ENCODE assay signal across 18 cellular contexts in genomic region chr9:3403315-3403714, GRCh38.
DNase-seq lines count a peak whose midpoint lies in the region; ATAC-seq, FAIRE-seq and TF ChIP-seq lines count a peak whose summit lies in the region.
"Had no signal": no experiment of that assay in that cellular context is flagged by ENCODE, and none has a peak within 500 bp of the region (broad histone marks: within the 10 kb centered on the region; RNA-seq: fewer than 3 reads in every experiment).

No MANE protein-coding gene starts in this region.

- TF ChIP-seq CTCF in astrocyte (IDR thresholded peaks at IDR 0.05; ENCODE audit: insufficient read depth, low read depth, low read length) (no peak), smooth muscle cell (IDR thresholded peaks at IDR 0.05; ENCODE audit: borderline replicate concordance, insufficient read depth, poor library complexity, severe bottlenecking) (no peak), prostate gland (IDR thresholded peaks at IDR 0.05) (no peak)

- H2AFZ ChIP-seq in astrocyte (ENCODE audit: low read depth, low read length) = no peak overlapping the region
- H2AFZ ChIP-seq in smooth muscle cell (ENCODE audit: low read depth) = no peak overlapping the region

- intact Hi-C loops in activated CD4-positive, alpha-beta T cell treated with anti-CD3 and anti-CD28 coated beads for 36 hours (cut with DNase I, micrococcal nuclease) = no loop called here
- intact Hi-C loops in prostate gland (cut with DNase I) (no loop called here), Right ventricle myocardium inferior (cut with DNase I) (no loop called here)

- H3K4me2 ChIP-seq in astrocyte (ENCODE audit: low read length) = no peak overlapping the region
- H3K4me2 ChIP-seq in smooth muscle cell = no peak overlapping the region
- H3K4me2 ChIP-seq: BLaER1 had no signal

- WGBS in smooth muscle cell (ENCODE audit: low lambda C conversion rate) = 95% methylated on average over 1 of the region's 1 CpG
- WGBS in prostate gland = 55% methylated on average over 1 of the region's 1 CpG

- peaks cover 5% of the 10 kb centered on the region for H3K36me3 Mint-ChIP-seq in activated CD4-positive, alpha-beta T cell treated with anti-CD3 and anti-CD28 coated beads for 36 hours (ENCODE audit: low read depth)
- peaks cover 4% of the 10 kb centered on the region for H3K36me3 Mint-ChIP-seq in activated CD4-positive, alpha-beta T cell treated with anti-CD3 and anti-CD28 coated beads, Interleukin-2, amount 10 ng/mL, durations not matched to agents 7 days and 5 days (ENCODE audit: low read depth)
- H3K36me3 Mint-ChIP-seq in astrocyte (ENCODE audit: low read depth, unreplicated experiment) = no peaks in the 10 kb centered on the region

- ATAC-seq in activated CD4-positive, alpha-beta T cell treated with anti-CD3 and anti-CD28 coated beads for 36 hours = peak; percentile 91
- no peak for ATAC-seq in Right ventricle myocardium inferior
- ATAC-seq: CD8-positive, alpha-beta T cell had no signal

- H3K9ac ChIP-seq in astrocyte (ENCODE audit: low read length) (no peak overlapping the region), smooth muscle cell (ENCODE audit: low read depth) (no peak overlapping the region)
- H3K9ac ChIP-seq: BLaER1 had no signal

- H3K9me3 Mint-ChIP-seq in activated CD4-positive, alpha-beta T cell treated with anti-CD3 and anti-CD28 coated beads for 36 hours (ENCODE audit: low read depth) = no peaks in the 10 kb centered on the region
- no peaks in the 10 kb centered on the region for H3K9me3 Mint-ChIP-seq in activated CD4-positive, alpha-beta T cell treated with anti-CD3 and anti-CD28 coated beads, Interleukin-2, amount 10 ng/mL, durations not matched to agents 7 days and 5 days
- peaks cover 2% of the 10 kb centered on the region for H3K9me3 Mint-ChIP-seq in astrocyte (ENCODE audit: unreplicated experiment)
- H3K9me3 Mint-ChIP-seq: CD8-positive, alpha-beta T cell had no signal

- H3K27me3 ChIP-seq in astrocyte (ENCODE audit: insufficient read depth, low read length) (no peaks in the 10 kb centered on the region), smooth muscle cell (ENCODE audit: low read depth) (no peaks in the 10 kb centered on the region), prostate gland (replicated peaks; ENCODE audit: insufficient read depth) (no peaks in the 10 kb centered on the region)
- H3K27me3 ChIP-seq: BLaER1 had no signal

- H3K27ac ChIP-seq in astrocyte (ENCODE audit: low read depth, low read length) (no peak overlapping the region), smooth muscle cell (ENCODE audit: low read depth) (no peak overlapping the region), prostate gland (no peak overlapping the region)
- H3K27ac ChIP-seq: BLaER1, RWPE1 had no signal

- no peak overlapping the region for H3K4me3 Mint-ChIP-seq in activated CD4-positive, alpha-beta T cell treated with anti-CD3 and anti-CD28 coated beads for 36 hours
- no peak overlapping the region for H3K4me3 Mint-ChIP-seq in activated CD4-positive, alpha-beta T cell treated with anti-CD3 and anti-CD28 coated beads, Interleukin-2, amount 10 ng/mL, durations not matched to agents 7 days and 5 days
- no peak overlapping the region for H3K4me3 Mint-ChIP-seq in astrocyte (ENCODE audit: unreplicated experiment)
- H3K4me3 Mint-ChIP-seq: CD8-positive, alpha-beta T cell had no signal

- H3K27ac Mint-ChIP-seq in activated CD4-positive, alpha-beta T cell treated with anti-CD3 and anti-CD28 coated beads for 36 hours = no peak overlapping the region
- H3K27ac Mint-ChIP-seq in activated CD4-positive, alpha-beta T cell treated with anti-CD3 and anti-CD28 coated beads, Interleukin-2, amount 10 ng/mL, durations not matched to agents 7 days and 5 days = no peak overlapping the region
- H3K27ac Mint-ChIP-seq in astrocyte (ENCODE audit: unreplicated experiment) = no peak overlapping the region
- H3K27ac Mint-ChIP-seq: CD8-positive, alpha-beta T cell had no signal

- no peak for TF ChIP-seq POLR2A in prostate gland (IDR thresholded peaks at IDR 0.05)

- CTCF ChIA-PET in activated CD4-positive, alpha-beta T cell treated with anti-CD3 and anti-CD28 coated beads for 36 hours (lab: Charles Lee) = no interaction called here
- CTCF ChIA-PET in activated CD4-positive, alpha-beta T cell treated with anti-CD3 and anti-CD28 coated beads, Interleukin-2, amount 10 ng/mL, durations not matched to agents 7 days and 5 days (lab: Charles Lee) = no interaction called here

- H3K4me1 Mint-ChIP-seq in activated CD4-positive, alpha-beta T cell treated with anti-CD3 and anti-CD28 coated beads for 36 hours = peaks cover 36% of the 10 kb centered on the region
- H3K4me1 Mint-ChIP-seq in activated CD4-positive, alpha-beta T cell treated with anti-CD3 and anti-CD28 coated beads, Interleukin-2, amount 10 ng/mL, durations not matched to agents 7 days and 5 days = peaks cover 3% of the 10 kb centered on the region
- H3K4me1 Mint-ChIP-seq in astrocyte (ENCODE audit: low read depth, unreplicated experiment) = no peaks in the 10 kb centered on the region

- FAIRE-seq in astrocyte (lab: Jason Lieb, UNC) = no peak
- FAIRE-seq: H54 had no signal

- H3K27me3 Mint-ChIP-seq in activated CD4-positive, alpha-beta T cell treated with anti-CD3 and anti-CD28 coated beads for 36 hours = no peaks in the 10 kb centered on the region
- no peaks in the 10 kb centered on the region for H3K27me3 Mint-ChIP-seq in activated CD4-positive, alpha-beta T cell treated with anti-CD3 and anti-CD28 coated beads, Interleukin-2, amount 10 ng/mL, durations not matched to agents 7 days and 5 days
- no peaks in the 10 kb centered on the region for H3K27me3 Mint-ChIP-seq in astrocyte (ENCODE audit: low read depth, unreplicated experiment)

- no peaks in the 10 kb centered on the region for H3K79me2 ChIP-seq in astrocyte (ENCODE audit: insufficient read depth, low read length)
- peaks cover 8% of the 10 kb centered on the region for H3K79me2 ChIP-seq in smooth muscle cell (ENCODE audit: low read depth)

- H4K20me1 ChIP-seq in astrocyte (ENCODE audit: insufficient read depth, low read length) (peaks cover 10% of the 10 kb centered on the region), smooth muscle cell (ENCODE audit: low read depth) (peaks cover 3% of the 10 kb centered on the region)
- H4K20me1 ChIP-seq: BLaER1 had no signal

- no peaks in the 10 kb centered on the region for H3K9me3 ChIP-seq in astrocyte (ENCODE audit: insufficient read depth, low read depth, low read length)
- H3K9me3 ChIP-seq in smooth muscle cell (replicated peaks; ENCODE audit: low read depth) = no peaks in the 10 kb centered on the region
- H3K9me3 ChIP-seq in prostate gland = no peaks in the 10 kb centered on the region
- H3K9me3 ChIP-seq: BLaER1 had no signal

- H3K4me3 ChIP-seq in astrocyte (ENCODE audit: insufficient read depth, low read depth, low read length) (no peak overlapping the region), smooth muscle cell (no peak overlapping the region), prostate gland (no peak overlapping the region)
- H3K4me3 ChIP-seq: BLaER1 had no signal

- POLR2A ChIA-PET in activated CD4-positive, alpha-beta T cell treated with anti-CD3 and anti-CD28 coated beads for 36 hours (lab: Charles Lee) = no interaction called here
- POLR2A ChIA-PET in activated CD4-positive, alpha-beta T cell treated with anti-CD3 and anti-CD28 coated beads, Interleukin-2, amount 10 ng/mL, durations not matched to agents 7 days and 5 days (lab: Charles Lee) = no interaction called here

- no peaks in the 10 kb centered on the region for H3K4me1 ChIP-seq in astrocyte (ENCODE audit: insufficient read depth, low read length)
- H3K4me1 ChIP-seq in smooth muscle cell (ENCODE audit: low read depth) = peaks cover 32% of the 10 kb centered on the region
- no peaks in the 10 kb centered on the region for H3K4me1 ChIP-seq in prostate gland (replicated peaks)

- DNase-seq in activated CD4-positive, alpha-beta T cell treated with anti-CD3 and anti-CD28 coated beads for 36 hours = no peak
- no peak for DNase-seq in activated CD4-positive, alpha-beta T cell treated with anti-CD3 and anti-CD28 coated beads, Interleukin-2, amount 10 ng/mL, durations not matched to agents 7 days and 5 days
- DNase-seq in COLO829 (ENCODE audit: low spot score) (peak; percentile 11), NCI-H69 (lab: John Stamatoyannopoulos, UW) (peak; percentile 77), astrocyte (ENCODE audit: low read depth) (peak; percentile 4), smooth muscle cell (lab: John Stamatoyannopoulos, UW; ENCODE audit: unreplicated experiment) (no peak), prostate gland (ENCODE audit: low spot score) (no peak), Right ventricle myocardium inferior (ENCODE audit: missing footprints) (no peak)
- DNase-seq: CD8-positive, alpha-beta T cell; DMS79 treated with DMSO at 0.1 percent for 48 hours; KG1; NCI-H1436; NCI-H2081; NCI-H524 treated with DMSO at 0.1 percent for 48 hours; NK-92 treated with Interleukin-12 subunit alpha and Interleukin-12 subunit beta, amount 100 ng/mL, for 24 hours had no signal

- no peaks in the 10 kb centered on the region for H3F3A ChIP-seq in smooth muscle cell (ENCODE audit: low read depth)

- H3K36me3 ChIP-seq in astrocyte (ENCODE audit: insufficient read depth, low read length) (no peaks in the 10 kb centered on the region), smooth muscle cell (ENCODE audit: low read depth) (no peaks in the 10 kb centered on the region), prostate gland (no peaks in the 10 kb centered on the region)
- H3K36me3 ChIP-seq: BLaER1 had no signal

Comparison
In these comparisons a context has a peak if more than half of its experiments do, and no peak if none do; other contexts are left out.
1. DNase-seq: peak in COLO829 (single experiment), NCI-H69 (single experiment) and astrocyte (single experiment); none in activated CD4-positive, alpha-beta T cell treated with anti-CD3 and anti-CD28 coated beads for 36 hours (single experiment), activated CD4-positive, alpha-beta T cell treated with anti-CD3 and anti-CD28 coated beads, Interleukin-2, amount 10 ng/mL, durations not matched to agents 7 days and 5 days (single experiment), smooth muscle cell (single experiment), prostate gland (single experiment) and Right ventricle myocardium inferior (single experiment).